ENCODE assay signal across 17 cellular contexts in genomic region chr12:120885521-120885920, GRCh38.
"Had no signal": no experiment of that assay in that cellular context is flagged by ENCODE, and none has a peak within 500 bp of the region (broad histone marks: within the 10 kb centered on the region; RNA-seq: fewer than 3 reads in every experiment).

No MANE protein-coding gene starts in this region.

- H3K9me3 ChIP-seq: gastroesophageal sphincter, pancreas, testis had no signal

- H3K4me1 Mint-ChIP-seq: neural progenitor cell had no signal

- H2AFZ ChIP-seq: neural progenitor cell had no signal

- ATAC-seq: gastroesophageal sphincter had no signal

- H3K4me1 ChIP-seq: pancreas, testis had no signal

- H3K27ac Mint-ChIP-seq: neural progenitor cell had no signal

- H3K27me3 ChIP-seq: gastroesophageal sphincter, neural progenitor cell, pancreas, testis had no signal

- H3K4me3 Mint-ChIP-seq: brain; neural progenitor cell; T-helper 1 cell treated with Interleukin-12 subunit alpha and Interleukin-12 subunit beta and Interleukin-4 antibody, amounts not matched to agents 30 μg/mL and 1 μg/mL, for 36 hours had no signal

- H3K36me3 ChIP-seq: gastroesophageal sphincter, neural progenitor cell, pancreas had no signal

- FAIRE-seq: keratinocyte, pancreas had no signal

- H3K9me3 Mint-ChIP-seq: activated CD4-positive, alpha-beta T cell treated with anti-CD3 and anti-CD28 coated beads, Interleukin-2, amount 10 ng/mL, durations not matched to agents 7 days and 5 days; activated T-cell treated with anti-CD3 and anti-CD28 coated beads, Interleukin-2, amount 50 U/mL, for 4 hours; central memory CD8-positive, alpha-beta T cell; neural progenitor cell; T-helper 1 cell treated with Interleukin-12 subunit alpha and Interleukin-12 subunit beta and Interleukin-4 antibody, amounts not matched to agents 30 μg/mL and 1 μg/mL, for 36 hours had no signal

- H3K4me2 ChIP-seq: neural progenitor cell had no signal

- H3K27me3 Mint-ChIP-seq: activated CD4-positive, alpha-beta T cell treated with anti-CD3 and anti-CD28 coated beads, Interleukin-2, amount 10 ng/mL, durations not matched to agents 7 days and 5 days; brain; central memory CD8-positive, alpha-beta T cell had no signal

- DNase-seq: activated CD4-positive, CD25-positive, alpha-beta regulatory T cell; activated T-cell treated with anti-CD3 and anti-CD28 coated beads, Interleukin-2, amount 50 U/mL, for 4 hours; amygdala; cortex of kidney; effector memory CD4-positive, alpha-beta T cell; pancreas; stimulated activated CD4-positive, alpha-beta T cell treated with anti-CD3 and anti-CD28 coated beads, Interleukin-12 subunit alpha, Interleukin-12 subunit beta, amount 100 ng/mL, for 4 hours; stimulated activated naive CD8-positive, alpha-beta T cell treated with anti-CD3 and anti-CD28 coated beads, Interleukin-15, Interleukin-2, amounts not matched to agents 100 U/mL and 50 U/mL, for 24 hours; testis had no signal

- H3K4me3 ChIP-seq: gastroesophageal sphincter, neural progenitor cell, pancreas, testis had no signal

- H3K27ac ChIP-seq: epithelial cell of prostate, gastroesophageal sphincter, neural progenitor cell, pancreas, testis had no signal
